Comparison of ENCODE assay signal across 8 cellular contexts in genomic region chr3:196867507-196868296, GRCh38. TPM values are rescaled to one million over a fixed set of nuclear protein-coding genes. Genes with fewer than 3 reads are reported as not detected.
A peak's percentile ranks its signal among the peaks of the same experiment; 100 is the strongest.
DNase-seq lines count a peak whose midpoint lies in the region; ATAC-seq and TF ChIP-seq lines count a peak whose summit lies in the region.

A gene with protein sequence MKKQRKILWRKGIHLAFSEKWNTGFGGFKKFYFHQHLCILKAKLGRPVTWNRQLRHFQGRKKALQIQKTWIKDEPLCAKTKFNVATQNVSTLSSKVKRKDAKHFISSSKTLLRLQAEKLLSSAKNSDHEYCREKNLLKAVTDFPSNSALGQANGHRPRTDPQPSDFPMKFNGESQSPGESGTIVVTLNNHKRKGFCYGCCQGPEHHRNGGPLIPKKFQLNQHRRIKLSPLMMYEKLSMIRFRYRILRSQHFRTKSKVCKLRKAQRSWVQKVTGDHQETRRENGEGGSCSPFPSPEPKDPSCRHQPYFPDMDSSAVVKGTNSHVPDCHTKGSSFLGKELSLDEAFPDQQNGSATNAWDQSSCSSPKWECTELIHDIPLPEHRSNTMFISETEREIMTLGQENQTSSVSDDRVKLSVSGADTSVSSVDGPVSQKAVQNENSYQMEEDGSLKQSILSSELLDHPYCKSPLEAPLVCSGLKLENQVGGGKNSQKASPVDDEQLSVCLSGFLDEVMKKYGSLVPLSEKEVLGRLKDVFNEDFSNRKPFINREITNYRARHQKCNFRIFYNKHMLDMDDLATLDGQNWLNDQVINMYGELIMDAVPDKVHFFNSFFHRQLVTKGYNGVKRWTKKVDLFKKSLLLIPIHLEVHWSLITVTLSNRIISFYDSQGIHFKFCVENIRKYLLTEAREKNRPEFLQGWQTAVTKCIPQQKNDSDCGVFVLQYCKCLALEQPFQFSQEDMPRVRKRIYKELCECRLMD (plus strand): TSS chr3:196867920. CDS start chr3:196885182, 17,262 bp downstream.

- peak within 1 kb of the TSS; percentile 94 for H3K4me3 Mint-ChIP-seq in natural killer cell

- peak within 1 kb of the TSS; percentile 76 for H3K9ac ChIP-seq in ES-I3 (ENCODE audit: low read depth, low read length)

- peak; percentile 97 for TF ChIP-seq POLR2A in Raji (IDR thresholded peaks at IDR 0.05; ENCODE audit: insufficient read depth, low read depth, low read length)

- H3K9me3 Mint-ChIP-seq in natural killer cell = no peaks in the 10 kb centered on the region

- no peaks in the 10 kb centered on the region for H3K27me3 Mint-ChIP-seq in natural killer cell (ENCODE audit: low read depth in 2 of 2)

- no peaks in the 10 kb centered on the region for H3K36me3 Mint-ChIP-seq in natural killer cell

- H3K4me1 ChIP-seq in ES-I3 (ENCODE audit: insufficient read depth, low read length) = peaks cover 5% of the 10 kb centered on the region; the same call in 1 of the 2 replicates
- H3K4me1 ChIP-seq in HAP-1 = peaks cover 8% of the 10 kb centered on the region

- in situ Hi-C loops in HAP-1 (cut with MboI; ENCODE audit: low sequenced_read_pairs) = no loop called here

- peak within 1 kb of the TSS; percentile 93 to 94 for H3K27ac Mint-ChIP-seq in natural killer cell

- H3K4me3 ChIP-seq in HAP-1 = peak within 1 kb of the TSS; percentile 88

- peak; percentile 94 to 98 (median 96) for ATAC-seq in natural killer cell

- no peaks in the 10 kb centered on the region for H3K9me3 ChIP-seq in ES-I3 (ENCODE audit: control insufficient read depth, insufficient read depth, low read length)
- peaks cover 10% of the 10 kb centered on the region for H3K9me3 ChIP-seq in HAP-1

- H3K4me1 Mint-ChIP-seq in natural killer cell = peaks cover 11 to 14% of the 10 kb centered on the region in 2 donors

- intact Hi-C loops in natural killer cell (cut with micrococcal nuclease) = loop anchor here (1.0 to 5.0 kb wide), 2 partner anchors 75 to 300 kb away; partner anchors contain the start of genes FBXO45, NCBP2 and WDR53

- no peaks in the 10 kb centered on the region for H3K27me3 ChIP-seq in HAP-1 (ENCODE audit: low read depth)

- H3K36me3 ChIP-seq in ES-I3 (ENCODE audit: insufficient read depth, low read length) = 0 out of 2 replicates have a peak, but pooled peaks cover 2% of the 10 kb centered on the region
- peaks cover 17% of the 10 kb centered on the region for H3K36me3 ChIP-seq in HAP-1 (replicated peaks)

- peak; percentile 77 to 91 for DNase-seq in HAP-1 (ENCODE audit: low spot score in 2 of 2)
- peak; percentile 89 for DNase-seq in M059J (ENCODE audit: low read depth)
- peak; percentile 83 for DNase-seq in activated T-helper 9 cell treated with anti-CD3 and anti-CD28 coated beads, Interleukin-2, amount 50 U/mL, for 16 hours (ENCODE audit: low read depth)
- DNase-seq in fibroblast of peridontal ligament (ENCODE audit: extremely low read depth) = peak; percentile 80
- DNase-seq in natural killer cell = peak; percentile 88
- peak; percentile 78 to 88 (median 85) for DNase-seq in stimulated activated naive CD4-positive, alpha-beta T cell (lab: John Stamatoyannopoulos, UW)

- TF ChIP-seq CTCF in natural killer cell (IDR thresholded peaks at IDR 0.05) = no peak

RNA-seq across cellular contexts. Expression of the gene that starts here (rescaled TPM):
- total RNA-seq in M059J (2014; rRNA removed; shearing (Covaris generic)) = 39.3 and 62.4 TPM in 2 replicates
- 10 to 100 TPM; 77.0 to 98.7 (median 78.0) TPM for total RNA-seq in natural killer cell

Comparison
In these comparisons a context has a peak if more than half of its experiments do, and no peak if none do; other contexts are left out.
1. Peak in every context shown above with its lines: DNase-seq, ATAC-seq and H3K4me3 ChIP-seq.